In the genomic region with DNA sequence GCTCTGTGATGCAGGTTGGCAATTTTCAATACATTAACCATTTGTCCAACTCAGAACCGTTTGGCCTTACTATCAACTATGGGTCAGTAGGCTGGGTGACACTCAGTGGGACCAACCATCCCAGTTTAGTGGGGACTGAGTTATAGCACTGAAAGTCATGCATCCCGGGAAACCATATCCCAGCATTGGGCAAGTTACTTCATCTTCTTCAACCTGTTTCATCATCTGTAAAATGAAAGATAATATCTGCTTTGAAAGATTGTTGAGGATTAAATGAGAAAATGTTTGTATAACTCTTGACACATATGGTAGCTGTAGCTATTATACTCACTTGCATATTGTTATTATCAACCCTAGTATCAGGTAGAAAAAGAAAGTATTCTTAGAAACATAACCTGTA, we compare ENCODE assay signal across 12 cellular contexts. TPM values are rescaled to one million over a fixed set of nuclear protein-coding genes. Genes with fewer than 3 reads are reported as not detected.
DNase-seq lines count a peak whose midpoint lies in the region; ATAC-seq and TF ChIP-seq lines count a peak whose summit lies in the region.
"Had no signal": no experiment of that assay in that cellular context is flagged by ENCODE, and none has a peak within 500 bp of the region (broad histone marks: within the 10 kb centered on the region; RNA-seq: fewer than 3 reads in every experiment).

No MANE protein-coding gene starts in this region.

- H3K79me2 ChIP-seq in KMS-11 (ENCODE audit: insufficient read depth, low read depth) = peaks cover 67% of the 10 kb centered on the region

- H3K36me3 Mint-ChIP-seq in CD4-positive, CD25-positive, alpha-beta regulatory T cell = peaks cover 10% of the 10 kb centered on the region
- peaks cover 54% of the 10 kb centered on the region for H3K36me3 Mint-ChIP-seq in activated naive CD8-positive, alpha-beta T cell treated with anti-CD3 and anti-CD28 coated beads for 36 hours
- no peaks in the 10 kb centered on the region for H3K36me3 Mint-ChIP-seq in natural killer cell

- H3K27me3 Mint-ChIP-seq in CD4-positive, CD25-positive, alpha-beta regulatory T cell = no peaks in the 10 kb centered on the region
- H3K27me3 Mint-ChIP-seq in activated naive CD8-positive, alpha-beta T cell treated with anti-CD3 and anti-CD28 coated beads for 36 hours = no peaks in the 10 kb centered on the region
- H3K27me3 Mint-ChIP-seq in natural killer cell (ENCODE audit: low read depth in 2 of 2) = no peaks in the 10 kb centered on the region

- H3K4me2 ChIP-seq in KMS-11 = peak overlapping the region; percentile 72

- no peak for DNase-seq in CD4-positive, CD25-positive, alpha-beta regulatory T cell
- DNase-seq in activated naive CD8-positive, alpha-beta T cell treated with anti-CD3 and anti-CD28 coated beads for 36 hours = no peak
- no peak for DNase-seq in natural killer cell
- no peak for DNase-seq in ascending aorta (ENCODE audit: low spot score in 2 of 2)
- no peak for DNase-seq in HuH-7.5 (ENCODE audit: low spot score)
- DNase-seq: mucosa of descending colon, NCI-H1436, NCI-H510A, trophoblast cell had no signal

- peak overlapping the region; percentile 74 for H3K4me3 ChIP-seq in CD4-positive, CD25-positive, alpha-beta regulatory T cell (ENCODE audit: low read depth, low read length)
- H3K4me3 ChIP-seq in KMS-11 (IDR thresholded peaks at IDR 0.05; ENCODE audit: insufficient read depth, low read depth, low read length) (no peak overlapping the region), ascending aorta (no peak overlapping the region)
- H3K4me3 ChIP-seq: BLaER1, mucosa of descending colon had no signal

- H3K4me1 ChIP-seq in CD4-positive, CD25-positive, alpha-beta regulatory T cell (ENCODE audit: control insufficient read depth, insufficient read depth, low read length, poor library complexity, severe bottlenecking) = peaks cover 68% of the 10 kb centered on the region
- H3K4me1 ChIP-seq in KMS-11 (ENCODE audit: low read depth, poor library complexity, severe bottlenecking) (peaks cover 89% of the 10 kb centered on the region), ascending aorta (peaks cover 3 to 12% of the 10 kb centered on the region in 2 donors)

- ATAC-seq in CD4-positive, CD25-positive, alpha-beta regulatory T cell (ENCODE audit: low read depth in 2 of 2) = no peak
- ATAC-seq in natural killer cell (no peak), HG03469 (IDR thresholded peaks at IDR 0.05; ENCODE audit: unreplicated experiment) (no peak)

- intact Hi-C loops in natural killer cell (cut with micrococcal nuclease) (no loop called here), ascending aorta (cut with DNase I) (no loop called here)

- H3K9me3 ChIP-seq in CD4-positive, CD25-positive, alpha-beta regulatory T cell (ENCODE audit: control insufficient read depth in 2 of 2, low read length in 2 of 2) = no peaks in the 10 kb centered on the region
- H3K9me3 ChIP-seq in ascending aorta = no peaks in the 10 kb centered on the region
- H3K9me3 ChIP-seq: mucosa of descending colon had no signal

- H2AFZ ChIP-seq in KMS-11 (ENCODE audit: low read depth) = no peak overlapping the region

- peak overlapping the region; percentile 66 to 87 (median 82) for H3K4me3 Mint-ChIP-seq in CD4-positive, CD25-positive, alpha-beta regulatory T cell
- H3K4me3 Mint-ChIP-seq in activated naive CD8-positive, alpha-beta T cell treated with anti-CD3 and anti-CD28 coated beads for 36 hours = peak overlapping the region; percentile 39
- H3K4me3 Mint-ChIP-seq in natural killer cell = peak overlapping the region; percentile 90

- TF ChIP-seq CTCF in KMS-11 (conservative IDR thresholded peaks at IDR 0.05; ENCODE audit: low read depth, low read length) (no peak), natural killer cell (IDR thresholded peaks at IDR 0.05) (no peak), ascending aorta (IDR thresholded peaks at IDR 0.05) (no peak)

- H3K36me3 ChIP-seq in CD4-positive, CD25-positive, alpha-beta regulatory T cell (ENCODE audit: control insufficient read depth, insufficient read depth, low read length) = no peaks in the 10 kb centered on the region
- H3K36me3 ChIP-seq in KMS-11 (ENCODE audit: insufficient read depth) (no peaks in the 10 kb centered on the region), ascending aorta (no peaks in the 10 kb centered on the region)

- H3K27ac Mint-ChIP-seq in CD4-positive, CD25-positive, alpha-beta regulatory T cell = peak overlapping the region; percentile 90 to 99 (median 95)
- peak overlapping the region; percentile 94 for H3K27ac Mint-ChIP-seq in activated naive CD8-positive, alpha-beta T cell treated with anti-CD3 and anti-CD28 coated beads for 36 hours
- peak overlapping the region; percentile 93 to 99 for H3K27ac Mint-ChIP-seq in natural killer cell

- no peaks in the 10 kb centered on the region for H3K9me3 Mint-ChIP-seq in CD4-positive, CD25-positive, alpha-beta regulatory T cell
- peaks cover 4% of the 10 kb centered on the region for H3K9me3 Mint-ChIP-seq in activated naive CD8-positive, alpha-beta T cell treated with anti-CD3 and anti-CD28 coated beads for 36 hours
- no peaks in the 10 kb centered on the region for H3K9me3 Mint-ChIP-seq in natural killer cell

- peaks cover 48 to 87% (median 73%) of the 10 kb centered on the region in 4 donors for H3K4me1 Mint-ChIP-seq in CD4-positive, CD25-positive, alpha-beta regulatory T cell
- peaks cover 84% of the 10 kb centered on the region for H3K4me1 Mint-ChIP-seq in activated naive CD8-positive, alpha-beta T cell treated with anti-CD3 and anti-CD28 coated beads for 36 hours
- peaks cover 87 to 90% of the 10 kb centered on the region in 2 donors for H3K4me1 Mint-ChIP-seq in natural killer cell

- peak overlapping the region; percentile 82 for H3K27ac ChIP-seq in CD4-positive, CD25-positive, alpha-beta regulatory T cell (ENCODE audit: insufficient read depth, low read length, poor library complexity, severe bottlenecking)
- H3K27ac ChIP-seq in KMS-11 (peak overlapping the region; percentile 89), ascending aorta (peak overlapping the region in 1 of 2 donors; percentile 38)
- H3K27ac ChIP-seq: BLaER1 had no signal

- H4K20me1 ChIP-seq in KMS-11 (ENCODE audit: insufficient read depth) = no peaks in the 10 kb centered on the region
- H4K20me1 ChIP-seq: BLaER1 had no signal

- peak overlapping the region; percentile 23; the same call in 1 of the 2 replicates for H3K9ac ChIP-seq in KMS-11
- H3K9ac ChIP-seq: BLaER1 had no signal

- H3K27me3 ChIP-seq in CD4-positive, CD25-positive, alpha-beta regulatory T cell (ENCODE audit: control insufficient read depth, insufficient read depth, low read length) = no peaks in the 10 kb centered on the region
- H3K27me3 ChIP-seq in KMS-11 (ENCODE audit: insufficient read depth, low read depth) (no peaks in the 10 kb centered on the region), ascending aorta (no peaks in the 10 kb centered on the region)
- H3K27me3 ChIP-seq: BLaER1 had no signal

RNA-seq across cellular contexts. Expression of a gene that starts 11.9 kb away (rescaled TPM):
- 34.0 TPM for total RNA-seq in CD4-positive, CD25-positive, alpha-beta regulatory T cell
- polyA plus RNA-seq in CD4-positive, CD25-positive, alpha-beta regulatory T cell = 10 to 100 TPM; 39.1 to 69.2 (median 46.1) TPM
- 10 to 100 TPM; 82.2 to 91.0 TPM for total RNA-seq in activated naive CD8-positive, alpha-beta T cell treated with anti-CD3 and anti-CD28 coated beads for 36 hours
- total RNA-seq in natural killer cell = 100 to 1,000 TPM in 1 of 3 donors, 10 to 100 TPM in 2; 90.0 to 111 (median 98.1) TPM
- 17.9 TPM for total RNA-seq in ascending aorta

RNA-seq across cellular contexts. Expression of a gene that starts 41.2 kb away (rescaled TPM):
- 9.4 TPM for total RNA-seq in CD4-positive, CD25-positive, alpha-beta regulatory T cell
- polyA plus RNA-seq in CD4-positive, CD25-positive, alpha-beta regulatory T cell = 10 to 100 TPM; 49.9 to 63.0 (median 56.1) TPM
- 10 to 100 TPM; 13.6 to 14.4 TPM for total RNA-seq in activated naive CD8-positive, alpha-beta T cell treated with anti-CD3 and anti-CD28 coated beads for 36 hours
- total RNA-seq in natural killer cell = 10 to 100 TPM in 1 of 3 donors, 1 to 10 TPM in 2; 7.7 to 10.9 (median 9.3) TPM
- total RNA-seq in ascending aorta = 4.7 TPM

RNA-seq across cellular contexts. Expression of a gene that starts 41.3 kb away (rescaled TPM):
- 38.5 TPM for total RNA-seq in CD4-positive, CD25-positive, alpha-beta regulatory T cell
- polyA plus RNA-seq in CD4-positive, CD25-positive, alpha-beta regulatory T cell = 10 to 100 TPM; 14.3 to 19.1 (median 17.8) TPM
- 10 to 100 TPM; 16.9 to 20.3 TPM for total RNA-seq in activated naive CD8-positive, alpha-beta T cell treated with anti-CD3 and anti-CD28 coated beads for 36 hours
- total RNA-seq in natural killer cell (10 to 100 TPM; 24.9 to 33.5 (median 26.1) TPM), ascending aorta (50.3 TPM)

Comparison
In these comparisons a context has a peak if more than half of its experiments do, and no peak if none do; other contexts are left out.
1. H3K4me3 Mint-ChIP-seq: peak in every context shown above with its lines; median percentile 90 in natural killer cell; 82 in CD4-positive, CD25-positive, alpha-beta regulatory T cell; 39 in activated naive CD8-positive, alpha-beta T cell treated with anti-CD3 and anti-CD28 coated beads for 36 hours.